In genomic region chr6:145734486-145735355, GRCh38 we compare ENCODE assay signal across 1 cellular context.
TF ChIP-seq lines count a peak whose summit lies in the region.

No MANE protein-coding gene starts in this region.

TF ChIP-seq in K562, 482 proteins besides CTCF, POLR2A, EP300 and RAD21 (continued from another document and continues in another):
- TF ChIP-seq, protein P1, sequence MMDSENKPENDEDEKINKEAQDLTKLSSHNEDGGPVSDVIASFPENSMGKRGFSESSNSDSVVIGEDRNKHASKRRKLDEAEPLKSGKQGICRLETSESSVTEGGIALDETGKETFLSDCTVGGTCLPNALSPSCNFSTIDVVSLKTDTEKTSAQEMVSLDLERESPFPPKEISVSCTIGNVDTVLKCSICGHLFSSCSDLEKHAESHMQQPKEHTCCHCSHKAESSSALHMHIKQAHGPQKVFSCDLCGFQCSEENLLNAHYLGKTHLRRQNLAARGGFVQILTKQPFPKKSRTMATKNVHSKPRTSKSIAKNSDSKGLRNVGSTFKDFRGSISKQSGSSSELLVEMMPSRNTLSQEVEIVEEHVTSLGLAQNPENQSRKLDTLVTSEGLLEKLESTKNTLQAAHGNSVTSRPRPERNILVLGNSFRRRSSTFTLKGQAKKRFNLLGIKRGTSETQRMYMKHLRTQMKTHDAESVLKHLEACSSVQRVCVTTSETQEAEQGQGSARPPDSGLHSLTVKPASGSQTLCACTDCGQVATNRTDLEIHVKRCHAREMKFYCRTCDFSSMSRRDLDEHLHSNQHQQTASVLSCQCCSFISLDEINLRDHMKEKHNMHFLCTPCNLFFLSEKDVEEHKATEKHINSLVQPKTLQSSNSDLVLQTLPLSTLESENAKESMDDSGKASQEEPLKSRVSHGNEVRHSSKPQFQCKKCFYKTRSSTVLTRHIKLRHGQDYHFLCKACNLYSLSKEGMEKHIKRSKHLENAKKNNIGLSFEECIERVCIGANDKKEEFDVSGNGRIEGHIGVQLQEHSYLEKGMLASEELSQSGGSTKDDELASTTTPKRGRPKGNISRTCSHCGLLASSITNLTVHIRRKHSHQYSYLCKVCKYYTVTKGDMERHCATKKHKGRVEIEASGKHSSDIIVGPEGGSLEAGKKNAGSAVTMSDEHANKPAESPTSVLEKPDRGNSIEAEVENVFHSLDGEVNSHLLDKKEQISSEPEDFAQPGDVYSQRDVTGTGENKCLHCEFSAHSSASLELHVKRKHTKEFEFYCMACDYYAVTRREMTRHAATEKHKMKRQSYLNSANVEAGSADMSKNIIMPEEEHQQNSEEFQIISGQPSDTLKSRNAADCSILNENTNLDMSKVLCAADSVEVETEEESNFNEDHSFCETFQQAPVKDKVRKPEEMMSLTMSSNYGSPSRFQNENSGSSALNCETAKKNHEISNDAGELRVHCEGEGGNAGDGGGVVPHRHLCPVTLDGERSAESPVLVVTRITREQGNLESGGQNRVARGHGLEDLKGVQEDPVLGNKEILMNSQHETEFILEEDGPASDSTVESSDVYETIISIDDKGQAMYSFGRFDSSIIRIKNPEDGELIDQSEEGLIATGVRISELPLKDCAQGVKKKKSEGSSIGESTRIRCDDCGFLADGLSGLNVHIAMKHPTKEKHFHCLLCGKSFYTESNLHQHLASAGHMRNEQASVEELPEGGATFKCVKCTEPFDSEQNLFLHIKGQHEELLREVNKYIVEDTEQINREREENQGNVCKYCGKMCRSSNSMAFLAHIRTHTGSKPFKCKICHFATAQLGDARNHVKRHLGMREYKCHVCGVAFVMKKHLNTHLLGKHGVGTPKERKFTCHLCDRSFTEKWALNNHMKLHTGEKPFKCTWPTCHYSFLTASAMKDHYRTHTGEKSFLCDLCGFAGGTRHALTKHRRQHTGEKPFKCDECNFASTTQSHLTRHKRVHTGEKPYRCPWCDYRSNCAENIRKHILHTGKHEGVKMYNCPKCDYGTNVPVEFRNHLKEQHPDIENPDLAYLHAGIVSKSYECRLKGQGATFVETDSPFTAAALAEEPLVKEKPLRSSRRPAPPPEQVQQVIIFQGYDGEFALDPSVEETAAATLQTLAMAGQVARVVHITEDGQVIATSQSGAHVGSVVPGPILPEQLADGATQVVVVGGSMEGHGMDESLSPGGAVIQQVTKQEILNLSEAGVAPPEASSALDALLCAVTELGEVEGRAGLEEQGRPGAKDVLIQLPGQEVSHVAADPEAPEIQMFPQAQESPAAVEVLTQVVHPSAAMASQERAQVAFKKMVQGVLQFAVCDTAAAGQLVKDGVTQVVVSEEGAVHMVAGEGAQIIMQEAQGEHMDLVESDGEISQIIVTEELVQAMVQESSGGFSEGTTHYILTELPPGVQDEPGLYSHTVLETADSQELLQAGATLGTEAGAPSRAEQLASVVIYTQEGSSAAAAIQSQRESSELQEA (IDR thresholded peaks at IDR 0.05; ENCODE audit: low read depth) = no peak
- TF ChIP-seq ZNF75A (CRISPR knock-in tag; IDR thresholded peaks at IDR 0.05) = no peak
- no peak for TF ChIP-seq HMG20B (CRISPR knock-in tag; IDR thresholded peaks at IDR 0.05)
- 0 out of 2 replicates have a peak, but pooled peaks have one; percentile 48 for TF ChIP-seq ZNF24 (IDR thresholded peaks at IDR 0.05)
- no peak for TF ChIP-seq SREBF1 (IDR thresholded peaks at IDR 0.05; ENCODE audit: borderline replicate concordance, low read depth, low read length)
- TF ChIP-seq SMC3 (conservative IDR thresholded peaks at IDR 0.05; ENCODE audit: insufficient read depth, low read depth, low read length) = no peak
- TF ChIP-seq, protein P2, sequence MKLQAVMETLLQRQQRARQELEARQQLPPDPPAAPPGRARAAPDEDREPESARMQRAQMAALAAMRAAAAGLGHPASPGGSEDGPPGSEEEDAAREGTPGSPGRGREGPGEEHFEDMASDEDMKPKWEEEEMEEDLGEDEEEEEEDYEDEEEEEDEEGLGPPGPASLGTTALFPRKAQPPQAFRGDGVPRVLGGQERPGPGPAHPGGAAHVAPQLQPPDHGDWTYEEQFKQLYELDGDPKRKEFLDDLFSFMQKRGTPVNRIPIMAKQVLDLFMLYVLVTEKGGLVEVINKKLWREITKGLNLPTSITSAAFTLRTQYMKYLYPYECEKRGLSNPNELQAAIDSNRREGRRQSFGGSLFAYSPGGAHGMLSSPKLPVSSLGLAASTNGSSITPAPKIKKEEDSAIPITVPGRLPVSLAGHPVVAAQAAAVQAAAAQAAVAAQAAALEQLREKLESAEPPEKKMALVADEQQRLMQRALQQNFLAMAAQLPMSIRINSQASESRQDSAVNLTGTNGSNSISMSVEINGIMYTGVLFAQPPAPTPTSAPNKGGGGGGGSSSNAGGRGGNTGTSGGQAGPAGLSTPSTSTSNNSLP (IDR thresholded peaks at IDR 0.05; ENCODE audit: borderline replicate concordance, low read depth, low read length) = no peak
- TF ChIP-seq BHLHE40 (IDR thresholded peaks at IDR 0.05; ENCODE audit: low read length) = peak; percentile 31; the same call in 1 of the 2 replicates
- TF ChIP-seq HMBOX1 (IDR thresholded peaks at IDR 0.05) = no peak
- no peak; the same call in 1 of the 2 replicates for TF ChIP-seq MYNN (IDR thresholded peaks at IDR 0.05)
- TF ChIP-seq MYNN (CRISPR knock-in tag; IDR thresholded peaks at IDR 0.05) = no peak
- no peak for TF ChIP-seq SNIP1 (IDR thresholded peaks at IDR 0.05; ENCODE audit: low read depth)
- TF ChIP-seq NR2C1 (IDR thresholded peaks at IDR 0.05) = peak; percentile 64
- TF ChIP-seq NR2C1 (tag; IDR thresholded peaks at IDR 0.05) = peak; percentile 67; the same call in 1 of the 2 replicates
- TF ChIP-seq PYGO2 (tag; IDR thresholded peaks at IDR 0.05) = no peak
- TF ChIP-seq ZNF551 (CRISPR knock-in tag; IDR thresholded peaks at IDR 0.05) = no peak
- TF ChIP-seq, protein P3, sequence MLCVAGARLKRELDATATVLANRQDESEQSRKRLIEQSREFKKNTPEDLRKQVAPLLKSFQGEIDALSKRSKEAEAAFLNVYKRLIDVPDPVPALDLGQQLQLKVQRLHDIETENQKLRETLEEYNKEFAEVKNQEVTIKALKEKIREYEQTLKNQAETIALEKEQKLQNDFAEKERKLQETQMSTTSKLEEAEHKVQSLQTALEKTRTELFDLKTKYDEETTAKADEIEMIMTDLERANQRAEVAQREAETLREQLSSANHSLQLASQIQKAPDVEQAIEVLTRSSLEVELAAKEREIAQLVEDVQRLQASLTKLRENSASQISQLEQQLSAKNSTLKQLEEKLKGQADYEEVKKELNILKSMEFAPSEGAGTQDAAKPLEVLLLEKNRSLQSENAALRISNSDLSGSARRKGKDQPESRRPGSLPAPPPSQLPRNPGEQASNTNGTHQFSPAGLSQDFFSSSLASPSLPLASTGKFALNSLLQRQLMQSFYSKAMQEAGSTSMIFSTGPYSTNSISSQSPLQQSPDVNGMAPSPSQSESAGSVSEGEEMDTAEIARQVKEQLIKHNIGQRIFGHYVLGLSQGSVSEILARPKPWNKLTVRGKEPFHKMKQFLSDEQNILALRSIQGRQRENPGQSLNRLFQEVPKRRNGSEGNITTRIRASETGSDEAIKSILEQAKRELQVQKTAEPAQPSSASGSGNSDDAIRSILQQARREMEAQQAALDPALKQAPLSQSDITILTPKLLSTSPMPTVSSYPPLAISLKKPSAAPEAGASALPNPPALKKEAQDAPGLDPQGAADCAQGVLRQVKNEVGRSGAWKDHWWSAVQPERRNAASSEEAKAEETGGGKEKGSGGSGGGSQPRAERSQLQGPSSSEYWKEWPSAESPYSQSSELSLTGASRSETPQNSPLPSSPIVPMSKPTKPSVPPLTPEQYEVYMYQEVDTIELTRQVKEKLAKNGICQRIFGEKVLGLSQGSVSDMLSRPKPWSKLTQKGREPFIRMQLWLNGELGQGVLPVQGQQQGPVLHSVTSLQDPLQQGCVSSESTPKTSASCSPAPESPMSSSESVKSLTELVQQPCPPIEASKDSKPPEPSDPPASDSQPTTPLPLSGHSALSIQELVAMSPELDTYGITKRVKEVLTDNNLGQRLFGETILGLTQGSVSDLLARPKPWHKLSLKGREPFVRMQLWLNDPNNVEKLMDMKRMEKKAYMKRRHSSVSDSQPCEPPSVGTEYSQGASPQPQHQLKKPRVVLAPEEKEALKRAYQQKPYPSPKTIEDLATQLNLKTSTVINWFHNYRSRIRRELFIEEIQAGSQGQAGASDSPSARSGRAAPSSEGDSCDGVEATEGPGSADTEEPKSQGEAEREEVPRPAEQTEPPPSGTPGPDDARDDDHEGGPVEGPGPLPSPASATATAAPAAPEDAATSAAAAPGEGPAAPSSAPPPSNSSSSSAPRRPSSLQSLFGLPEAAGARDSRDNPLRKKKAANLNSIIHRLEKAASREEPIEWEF (CRISPR knock-in tag; IDR thresholded peaks at IDR 0.05) = no peak
- no peak for TF ChIP-seq EZH2 (IDR thresholded peaks at IDR 0.05; ENCODE audit: borderline replicate concordance, low read depth, low read length)
- no peak for TF ChIP-seq NR2C2 (CRISPR knock-in tag; IDR thresholded peaks at IDR 0.05)
- TF ChIP-seq NR2C2 (tag; IDR thresholded peaks at IDR 0.05) = peak; percentile 92
- TF ChIP-seq NKRF (IDR thresholded peaks at IDR 0.05; ENCODE audit: borderline replicate concordance) = no peak; the same call in 1 of the 2 replicates
